1 cellular context compared by ENCODE assay signal in genomic region chr1:88488277-88488676, GRCh38.
TF ChIP-seq lines count a peak whose summit lies in the region.

No MANE protein-coding gene starts in this region.

TF ChIP-seq in HEK293, 187 proteins besides CTCF, POLR2A, EP300 and RAD21 (continued from another document):
- no peak for TF ChIP-seq GLI2 (tag by site-specific recombination; IDR thresholded peaks at IDR 0.05; ENCODE audit: borderline replicate concordance, low read depth)
- no peak for TF ChIP-seq REPIN1 (tag by site-specific recombination; IDR thresholded peaks at IDR 0.05; ENCODE audit: low read depth)
- TF ChIP-seq SCRT1 (tag by site-specific recombination; IDR thresholded peaks at IDR 0.05; ENCODE audit: borderline replicate concordance), result no peak
- TF ChIP-seq ZNF184 (tag by site-specific recombination; IDR thresholded peaks at IDR 0.05), result 0 out of 2 replicates have a peak, but pooled peaks have one; percentile 40
- TF ChIP-seq ZNF335 (tag by site-specific recombination; conservative IDR thresholded peaks at IDR 0.05), result 0 out of 2 replicates have a peak, but pooled peaks have one; percentile 14
- peak; percentile 57 for TF ChIP-seq ZNF843 (tag by site-specific recombination; IDR thresholded peaks at IDR 0.05)
- no peak for TF ChIP-seq ZNF121 (tag by site-specific recombination; IDR thresholded peaks at IDR 0.05)
- TF ChIP-seq ZBTB44 (tag by site-specific recombination; IDR thresholded peaks at IDR 0.05), result no peak
- no peak for TF ChIP-seq ZNF707 (tag by site-specific recombination; IDR thresholded peaks at IDR 0.05)
- no peak for TF ChIP-seq ZNF660 (tag by site-specific recombination; IDR thresholded peaks at IDR 0.05)
- no peak for TF ChIP-seq GLIS1 (tag by site-specific recombination; IDR thresholded peaks at IDR 0.05)
- TF ChIP-seq PRDM6 (tag by site-specific recombination; IDR thresholded peaks at IDR 0.05), result peak; percentile 50
- no peak for TF ChIP-seq ZNF280C (tag by site-specific recombination; IDR thresholded peaks at IDR 0.05)
- no peak for TF ChIP-seq ZNF354C (tag by site-specific recombination; IDR thresholded peaks at IDR 0.05; ENCODE audit: borderline replicate concordance, low read depth)
- TF ChIP-seq ZNF221 (tag by site-specific recombination; IDR thresholded peaks at IDR 0.05; ENCODE audit: borderline replicate concordance), result no peak
